ENCODE assay signal across 10 cellular contexts in the genomic region with DNA sequence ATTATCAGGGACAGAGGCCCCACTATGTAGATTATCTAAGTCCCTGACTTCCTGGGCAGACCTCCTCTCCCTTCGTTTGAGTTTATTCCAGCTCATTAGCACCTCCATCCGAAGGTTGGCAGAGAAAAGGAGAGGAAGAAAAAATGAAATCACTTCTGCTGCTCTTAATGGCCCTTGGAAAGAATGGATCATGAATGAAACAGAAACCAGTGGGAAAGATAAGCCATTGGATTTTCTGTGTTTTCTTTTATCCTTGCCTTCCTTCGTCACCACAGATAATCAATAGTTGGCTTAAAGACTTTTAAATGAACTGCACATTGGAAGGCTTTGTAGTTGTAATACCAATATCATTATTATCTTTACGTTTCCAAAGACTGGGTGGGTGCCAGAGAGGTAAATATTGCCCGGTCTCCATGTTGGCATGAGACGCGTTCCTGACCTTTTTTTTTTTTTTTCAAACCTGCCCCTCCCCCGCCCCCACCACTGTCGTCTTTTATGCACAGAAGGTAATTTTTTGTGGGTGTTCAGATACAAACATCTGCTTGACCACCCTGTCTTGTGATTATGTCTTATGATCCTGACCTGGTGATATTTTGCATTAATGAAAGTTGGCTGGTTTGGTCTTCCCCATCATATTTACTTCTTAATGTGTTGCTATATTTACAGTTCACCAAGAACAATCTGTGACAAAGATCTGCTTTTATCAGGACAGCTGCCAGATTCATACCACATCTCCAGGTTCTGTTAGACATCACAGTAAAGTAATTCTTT.
A peak's percentile ranks its signal among the peaks of the same experiment; 100 is the strongest.
DNase-seq lines count a peak whose midpoint lies in the region; ATAC-seq lines count a peak whose summit lies in the region.
"Had no signal": no experiment of that assay in that cellular context is flagged by ENCODE, and none has a peak within 500 bp of the region (broad histone marks: within the 10 kb centered on the region; RNA-seq: fewer than 3 reads in every experiment).

No MANE protein-coding gene starts in this region.

- peak overlapping the region; percentile 91 for H3K27ac ChIP-seq in epithelial cell of prostate

- DNase-seq in NCI-H2081 (lab: John Stamatoyannopoulos, UW) = peak; percentile 6
- no peak for DNase-seq in NCI-H2081 treated with DMSO at 0.1 percent for 48 hours (lab: John Stamatoyannopoulos, UW)
- peak; percentile 81 for DNase-seq in NCI-H69 (lab: John Stamatoyannopoulos, UW)
- DNase-seq in epithelial cell of prostate (ENCODE audit: low read depth, low spot score) = no peak
- no peak for DNase-seq in dermis blood vessel endothelial cell
- DNase-seq: dorsolateral prefrontal cortex, GOT3 had no signal

- peaks cover 80% of the 10 kb centered on the region for H3K4me1 Mint-ChIP-seq in stimulated activated memory B cell treated with anti-CD40 and anti-IgM and Interleukin-4, amounts not matched to agents 10 μg/mL and 1 μg/mL and 100 μg/mL, for 72 hours

- H3K4me3 Mint-ChIP-seq in stimulated activated memory B cell treated with anti-CD40 and anti-IgM and Interleukin-4, amounts not matched to agents 10 μg/mL and 1 μg/mL and 100 μg/mL, for 72 hours = peak overlapping the region; percentile 26

- peak; percentile 60 for ATAC-seq in stimulated activated memory B cell treated with anti-CD40 and anti-IgM and Interleukin-4, amounts not matched to agents 10 μg/mL and 1 μg/mL and 100 μg/mL, for 72 hours
- ATAC-seq in HG02678 (IDR thresholded peaks at IDR 0.05; ENCODE audit: unreplicated experiment) (no peak), HG03159 (IDR thresholded peaks at IDR 0.05; ENCODE audit: unreplicated experiment) (no peak)

- peaks cover 4% of the 10 kb centered on the region for H3K9me3 Mint-ChIP-seq in stimulated activated memory B cell treated with anti-CD40 and anti-IgM and Interleukin-4, amounts not matched to agents 10 μg/mL and 1 μg/mL and 100 μg/mL, for 72 hours

- peaks cover 46% of the 10 kb centered on the region for H3K36me3 Mint-ChIP-seq in stimulated activated memory B cell treated with anti-CD40 and anti-IgM and Interleukin-4, amounts not matched to agents 10 μg/mL and 1 μg/mL and 100 μg/mL, for 72 hours

- no peaks in the 10 kb centered on the region for H3K27me3 Mint-ChIP-seq in stimulated activated memory B cell treated with anti-CD40 and anti-IgM and Interleukin-4, amounts not matched to agents 10 μg/mL and 1 μg/mL and 100 μg/mL, for 72 hours

- peak overlapping the region; percentile 99 for H3K27ac Mint-ChIP-seq in stimulated activated memory B cell treated with anti-CD40 and anti-IgM and Interleukin-4, amounts not matched to agents 10 μg/mL and 1 μg/mL and 100 μg/mL, for 72 hours

Comparison
In these comparisons a context has a peak if more than half of its experiments do, and no peak if none do; other contexts are left out.
1. DNase-seq: peak in NCI-H2081 (2 of 2) and NCI-H69 (single experiment); none in NCI-H2081 treated with DMSO at 0.1 percent for 48 hours (single experiment), epithelial cell of prostate (single experiment) and dermis blood vessel endothelial cell (single experiment).